ENCODE assay signal across 3 cellular contexts in the genomic region with DNA sequence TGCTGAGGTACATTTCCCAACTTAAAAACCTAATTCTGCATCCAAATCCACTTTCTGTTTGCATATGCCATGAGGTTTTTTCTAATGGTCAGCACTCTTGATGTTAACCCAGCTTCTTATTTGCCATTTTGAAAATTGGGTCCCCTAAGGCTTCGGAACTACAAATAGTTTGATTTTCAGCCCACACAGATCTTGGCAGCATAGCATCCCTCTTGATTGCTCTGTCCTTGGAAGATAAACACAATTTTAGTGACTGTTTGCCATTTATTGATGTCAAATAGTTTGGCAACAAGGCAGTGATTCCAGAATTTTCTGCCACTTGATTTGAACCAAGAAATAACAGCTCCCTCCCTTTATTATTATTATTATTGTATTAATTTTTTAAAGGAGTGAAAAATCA.
TF ChIP-seq lines count a peak whose summit lies in the region.

No MANE protein-coding gene starts in this region.

TF ChIP-seq in HepG2, 621 proteins besides CTCF, POLR2A, EP300 and RAD21 (continued from another document):
- TF ChIP-seq, protein P1, sequence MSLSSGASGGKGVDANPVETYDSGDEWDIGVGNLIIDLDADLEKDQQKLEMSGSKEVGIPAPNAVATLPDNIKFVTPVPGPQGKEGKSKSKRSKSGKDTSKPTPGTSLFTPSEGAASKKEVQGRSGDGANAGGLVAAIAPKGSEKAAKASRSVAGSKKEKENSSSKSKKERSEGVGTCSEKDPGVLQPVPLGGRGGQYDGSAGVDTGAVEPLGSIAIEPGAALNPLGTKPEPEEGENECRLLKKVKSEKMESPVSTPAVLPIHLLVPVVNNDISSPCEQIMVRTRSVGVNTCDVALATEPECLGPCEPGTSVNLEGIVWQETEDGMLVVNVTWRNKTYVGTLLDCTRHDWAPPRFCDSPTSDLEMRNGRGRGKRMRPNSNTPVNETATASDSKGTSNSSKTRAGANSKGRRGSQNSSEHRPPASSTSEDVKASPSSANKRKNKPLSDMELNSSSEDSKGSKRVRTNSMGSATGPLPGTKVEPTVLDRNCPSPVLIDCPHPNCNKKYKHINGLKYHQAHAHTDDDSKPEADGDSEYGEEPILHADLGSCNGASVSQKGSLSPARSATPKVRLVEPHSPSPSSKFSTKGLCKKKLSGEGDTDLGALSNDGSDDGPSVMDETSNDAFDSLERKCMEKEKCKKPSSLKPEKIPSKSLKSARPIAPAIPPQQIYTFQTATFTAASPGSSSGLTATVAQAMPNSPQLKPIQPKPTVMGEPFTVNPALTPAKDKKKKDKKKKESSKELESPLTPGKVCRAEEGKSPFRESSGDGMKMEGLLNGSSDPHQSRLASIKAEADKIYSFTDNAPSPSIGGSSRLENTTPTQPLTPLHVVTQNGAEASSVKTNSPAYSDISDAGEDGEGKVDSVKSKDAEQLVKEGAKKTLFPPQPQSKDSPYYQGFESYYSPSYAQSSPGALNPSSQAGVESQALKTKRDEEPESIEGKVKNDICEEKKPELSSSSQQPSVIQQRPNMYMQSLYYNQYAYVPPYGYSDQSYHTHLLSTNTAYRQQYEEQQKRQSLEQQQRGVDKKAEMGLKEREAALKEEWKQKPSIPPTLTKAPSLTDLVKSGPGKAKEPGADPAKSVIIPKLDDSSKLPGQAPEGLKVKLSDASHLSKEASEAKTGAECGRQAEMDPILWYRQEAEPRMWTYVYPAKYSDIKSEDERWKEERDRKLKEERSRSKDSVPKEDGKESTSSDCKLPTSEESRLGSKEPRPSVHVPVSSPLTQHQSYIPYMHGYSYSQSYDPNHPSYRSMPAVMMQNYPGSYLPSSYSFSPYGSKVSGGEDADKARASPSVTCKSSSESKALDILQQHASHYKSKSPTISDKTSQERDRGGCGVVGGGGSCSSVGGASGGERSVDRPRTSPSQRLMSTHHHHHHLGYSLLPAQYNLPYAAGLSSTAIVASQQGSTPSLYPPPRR (CRISPR knock-in tag; IDR thresholded peaks at IDR 0.05; ENCODE audit: borderline replicate concordance): no peak
- TF ChIP-seq HOXA7 (CRISPR knock-in tag; IDR thresholded peaks at IDR 0.05) (no peak), ATRX (CRISPR knock-in tag; IDR thresholded peaks at IDR 0.05; ENCODE audit: borderline replicate concordance) (no peak), NCOA5 (CRISPR knock-in tag; IDR thresholded peaks at IDR 0.05) (no peak)
- TF ChIP-seq, protein P2, sequence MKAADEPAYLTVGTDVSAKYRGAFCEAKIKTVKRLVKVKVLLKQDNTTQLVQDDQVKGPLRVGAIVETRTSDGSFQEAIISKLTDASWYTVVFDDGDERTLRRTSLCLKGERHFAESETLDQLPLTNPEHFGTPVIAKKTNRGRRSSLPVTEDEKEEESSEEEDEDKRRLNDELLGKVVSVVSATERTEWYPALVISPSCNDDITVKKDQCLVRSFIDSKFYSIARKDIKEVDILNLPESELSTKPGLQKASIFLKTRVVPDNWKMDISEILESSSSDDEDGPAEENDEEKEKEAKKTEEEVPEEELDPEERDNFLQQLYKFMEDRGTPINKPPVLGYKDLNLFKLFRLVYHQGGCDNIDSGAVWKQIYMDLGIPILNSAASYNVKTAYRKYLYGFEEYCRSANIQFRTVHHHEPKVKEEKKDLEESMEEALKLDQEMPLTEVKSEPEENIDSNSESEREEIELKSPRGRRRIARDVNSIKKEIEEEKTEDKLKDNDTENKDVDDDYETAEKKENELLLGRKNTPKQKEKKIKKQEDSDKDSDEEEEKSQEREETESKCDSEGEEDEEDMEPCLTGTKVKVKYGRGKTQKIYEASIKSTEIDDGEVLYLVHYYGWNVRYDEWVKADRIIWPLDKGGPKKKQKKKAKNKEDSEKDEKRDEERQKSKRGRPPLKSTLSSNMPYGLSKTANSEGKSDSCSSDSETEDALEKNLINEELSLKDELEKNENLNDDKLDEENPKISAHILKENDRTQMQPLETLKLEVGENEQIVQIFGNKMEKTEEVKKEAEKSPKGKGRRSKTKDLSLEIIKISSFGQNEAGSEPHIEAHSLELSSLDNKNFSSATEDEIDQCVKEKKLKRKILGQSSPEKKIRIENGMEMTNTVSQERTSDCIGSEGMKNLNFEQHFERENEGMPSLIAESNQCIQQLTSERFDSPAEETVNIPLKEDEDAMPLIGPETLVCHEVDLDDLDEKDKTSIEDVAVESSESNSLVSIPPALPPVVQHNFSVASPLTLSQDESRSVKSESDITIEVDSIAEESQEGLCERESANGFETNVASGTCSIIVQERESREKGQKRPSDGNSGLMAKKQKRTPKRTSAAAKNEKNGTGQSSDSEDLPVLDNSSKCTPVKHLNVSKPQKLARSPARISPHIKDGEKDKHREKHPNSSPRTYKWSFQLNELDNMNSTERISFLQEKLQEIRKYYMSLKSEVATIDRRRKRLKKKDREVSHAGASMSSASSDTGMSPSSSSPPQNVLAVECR (CRISPR knock-in tag; IDR thresholded peaks at IDR 0.05; ENCODE audit: borderline replicate concordance): no peak

TF ChIP-seq in WTC11, 78 proteins besides CTCF, POLR2A, EP300 and RAD21 (continued from another document):
- no peak for TF ChIP-seq GABPB1 (CRISPR knock-in tag; IDR thresholded peaks at IDR 0.05)
- no peak for TF ChIP-seq MYBL2 (CRISPR knock-in tag; IDR thresholded peaks at IDR 0.05)
- TF ChIP-seq ELF4 (CRISPR knock-in tag; IDR thresholded peaks at IDR 0.05; ENCODE audit: low read depth): no peak

TF ChIP-seq in GM12891, 5 proteins besides CTCF, POLR2A, EP300 and RAD21 (continued from another document):
- no peak for TF ChIP-seq POU2F2 (IDR thresholded peaks at IDR 0.05; ENCODE audit: low read depth, low read length)
- no peak for TF ChIP-seq PAX5 (IDR thresholded peaks at IDR 0.05; ENCODE audit: insufficient read depth, low read length, severe bottlenecking)
- TF ChIP-seq SPI1 (IDR thresholded peaks at IDR 0.05; ENCODE audit: low read depth, low read length): no peak
